9 cellular contexts compared by ENCODE assay signal in the genomic region with DNA sequence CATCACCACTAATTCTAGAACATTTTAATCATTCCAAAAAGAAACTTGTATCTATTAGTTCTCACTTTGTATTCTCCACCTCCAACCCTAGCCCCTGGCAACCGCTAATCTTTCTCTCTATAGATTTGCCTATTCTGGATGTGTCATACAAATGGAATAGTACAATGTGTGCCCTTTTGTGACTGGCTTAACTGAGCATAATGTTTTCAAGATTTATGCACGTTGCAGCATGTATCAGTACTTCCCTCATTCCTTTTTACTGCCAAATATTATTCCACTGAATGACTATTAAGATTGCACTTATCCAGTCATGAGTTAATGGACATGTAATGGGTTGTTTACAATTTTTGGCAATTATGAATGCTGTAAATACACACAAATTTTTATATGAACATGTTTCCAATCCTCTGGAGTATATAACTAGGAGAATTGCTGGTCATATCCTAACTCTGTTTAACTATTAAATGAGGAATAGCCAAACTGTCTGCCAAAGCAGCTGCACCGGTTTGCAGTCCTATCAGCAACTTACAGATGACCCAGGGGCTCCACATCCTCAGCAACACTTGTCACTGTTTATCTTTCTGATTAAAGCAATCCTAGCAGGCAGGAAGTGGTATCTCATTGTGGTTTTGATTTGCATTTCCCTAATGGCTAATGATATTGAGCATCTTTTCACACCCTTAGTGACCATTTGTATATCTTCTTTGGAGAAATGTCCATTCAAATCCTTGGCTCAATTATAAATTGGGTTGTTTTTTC. TPM values are rescaled to one million over a fixed set of nuclear protein-coding genes. Genes with fewer than 3 reads are reported as not detected.
DNase-seq lines count a peak whose midpoint lies in the region; ATAC-seq and TF ChIP-seq lines count a peak whose summit lies in the region.
"Had no signal": no experiment of that assay in that cellular context is flagged by ENCODE, and none has a peak within 500 bp of the region (broad histone marks: within the 10 kb centered on the region; RNA-seq: fewer than 3 reads in every experiment).

No MANE protein-coding gene starts in this region.

- ATAC-seq in GM19351 (IDR thresholded peaks at IDR 0.05; ENCODE audit: unreplicated experiment) (peak; percentile 87), HG03097 (IDR thresholded peaks at IDR 0.05; ENCODE audit: low FRiP score, unreplicated experiment) (peak; percentile 86)

- H3K9me3 Mint-ChIP-seq in activated CD4-positive, alpha-beta T cell treated with anti-CD3 and anti-CD28 coated beads, Interleukin-2, amount 10 ng/mL, durations not matched to agents 24 days and 14 days: no peaks in the 10 kb centered on the region
- H3K9me3 Mint-ChIP-seq in nephron progenitor cell: peaks cover 10% of the 10 kb centered on the region

- H3K27ac Mint-ChIP-seq in activated CD4-positive, alpha-beta T cell treated with anti-CD3 and anti-CD28 coated beads, Interleukin-2, amount 10 ng/mL, durations not matched to agents 24 days and 14 days: no peak overlapping the region
- no peak overlapping the region for H3K27ac Mint-ChIP-seq in nephron progenitor cell
- H3K27ac Mint-ChIP-seq: dendritic cell treated with granulocyte-macrophage colony-stimulating factor and Interleukin-4, amounts not matched to agents 40 ng/mL and 50 ng/mL, for 4 days had no signal

- peak; percentile 18 for DNase-seq in DMS153 treated with DMSO at 0.1 percent for 48 hours (lab: John Stamatoyannopoulos, UW; ENCODE audit: unreplicated experiment)
- peak; percentile 47 for DNase-seq in OCI-M2 (lab: John Stamatoyannopoulos, UW; ENCODE audit: unreplicated experiment)
- DNase-seq in activated CD4-positive, alpha-beta T cell treated with anti-CD3 and anti-CD28 coated beads, Interleukin-2, amount 10 ng/mL, durations not matched to agents 24 days and 14 days: no peak
- no peak for DNase-seq in NCI-H69 (lab: John Stamatoyannopoulos, UW)
- no peak for DNase-seq in cerebellar cortex (ENCODE audit: low spot score)
- DNase-seq in nephron progenitor cell: no peak

- peaks cover 15% of the 10 kb centered on the region for H3K36me3 Mint-ChIP-seq in activated CD4-positive, alpha-beta T cell treated with anti-CD3 and anti-CD28 coated beads, Interleukin-2, amount 10 ng/mL, durations not matched to agents 24 days and 14 days (ENCODE audit: low read depth)
- peaks cover 9% of the 10 kb centered on the region for H3K36me3 Mint-ChIP-seq in nephron progenitor cell (ENCODE audit: low read depth)

- no peak overlapping the region for H3K4me3 Mint-ChIP-seq in activated CD4-positive, alpha-beta T cell treated with anti-CD3 and anti-CD28 coated beads, Interleukin-2, amount 10 ng/mL, durations not matched to agents 24 days and 14 days
- no peak overlapping the region for H3K4me3 Mint-ChIP-seq in nephron progenitor cell
- H3K4me3 Mint-ChIP-seq: dendritic cell treated with granulocyte-macrophage colony-stimulating factor and Interleukin-4, amounts not matched to agents 40 ng/mL and 50 ng/mL, for 4 days had no signal

- intact Hi-C loops in activated CD4-positive, alpha-beta T cell treated with anti-CD3 and anti-CD28 coated beads, Interleukin-2, amount 10 ng/mL, durations not matched to agents 24 days and 14 days (cut with micrococcal nuclease): no loop called here

- no peaks in the 10 kb centered on the region for H3K27me3 Mint-ChIP-seq in activated CD4-positive, alpha-beta T cell treated with anti-CD3 and anti-CD28 coated beads, Interleukin-2, amount 10 ng/mL, durations not matched to agents 24 days and 14 days
- no peaks in the 10 kb centered on the region for H3K27me3 Mint-ChIP-seq in nephron progenitor cell (ENCODE audit: low read depth, poor library complexity)
- H3K27me3 Mint-ChIP-seq: dendritic cell treated with granulocyte-macrophage colony-stimulating factor and Interleukin-4, amounts not matched to agents 40 ng/mL and 50 ng/mL, for 4 days had no signal

- H3K4me1 Mint-ChIP-seq in activated CD4-positive, alpha-beta T cell treated with anti-CD3 and anti-CD28 coated beads, Interleukin-2, amount 10 ng/mL, durations not matched to agents 24 days and 14 days: peaks cover 9% of the 10 kb centered on the region
- H3K4me1 Mint-ChIP-seq in nephron progenitor cell: peaks cover 20% of the 10 kb centered on the region

- TF ChIP-seq CTCF in nephron progenitor cell (IDR thresholded peaks at IDR 0.05): no peak

RNA-seq across cellular contexts. Expression of gene DCUN1D1, which starts 42.9 kb away (rescaled TPM):
- 54.6 and 59.0 TPM in 2 replicates for total RNA-seq in activated CD4-positive, alpha-beta T cell treated with anti-CD3 and anti-CD28 coated beads, Interleukin-2, amount 10 ng/mL, durations not matched to agents 24 days and 14 days

Comparison
In these comparisons a context has a peak if more than half of its experiments do, and no peak if none do; other contexts are left out.
1. DNase-seq: peak in DMS153 treated with DMSO at 0.1 percent for 48 hours (single experiment) and OCI-M2 (single experiment); none in activated CD4-positive, alpha-beta T cell treated with anti-CD3 and anti-CD28 coated beads, Interleukin-2, amount 10 ng/mL, durations not matched to agents 24 days and 14 days (single experiment), NCI-H69 (single experiment), cerebellar cortex (single experiment) and nephron progenitor cell (single experiment).